ENCODE assay signal across 9 cellular contexts in genomic region chr11:848988-849824, GRCh38. TPM values are rescaled to one million over a fixed set of nuclear protein-coding genes. Genes with fewer than 3 reads are reported as not detected.
DNase-seq lines count a peak whose midpoint lies in the region; ATAC-seq, FAIRE-seq and TF ChIP-seq lines count a peak whose summit lies in the region.
"Had no signal": no experiment of that assay in that cellular context is flagged by ENCODE, and none has a peak within 500 bp of the region (broad histone marks: within the 10 kb centered on the region; RNA-seq: fewer than 3 reads in every experiment).

No MANE protein-coding gene starts in this region.

- peaks cover 6% of the 10 kb centered on the region for H3K4me1 Mint-ChIP-seq in neural crest cell

- H3K4me3 Mint-ChIP-seq in neural crest cell = peak overlapping the region; percentile 72

- no peak for ATAC-seq in foreskin keratinocyte
- no peak for ATAC-seq in HG03342 (IDR thresholded peaks at IDR 0.05; ENCODE audit: unreplicated experiment)

- H3K9me3 Mint-ChIP-seq in neural crest cell = no peaks in the 10 kb centered on the region

- in situ Hi-C loops in GM13977 (cut with MboI; ENCODE audit: low pct_unique_long_range_greater_than_20kb, low sequenced_read_pairs, unreplicated experiment) = no loop called here

- no peak for FAIRE-seq in H54 (lab: Jason Lieb, UNC)

- TF ChIP-seq POLR2A in H54 (IDR thresholded peaks at IDR 0.05; ENCODE audit: low read depth, low read length) = no peak

- H3K27ac Mint-ChIP-seq in neural crest cell (ENCODE audit: unreplicated experiment) = no peak overlapping the region

- no peaks in the 10 kb centered on the region for H3K27me3 ChIP-seq in foreskin keratinocyte

- peaks cover 24% of the 10 kb centered on the region for H3K27me3 Mint-ChIP-seq in neural crest cell (ENCODE audit: low read depth)

- H3K36me3 Mint-ChIP-seq in neural crest cell (ENCODE audit: low read depth) = no peaks in the 10 kb centered on the region

- no peak overlapping the region for H3K27ac ChIP-seq in foreskin keratinocyte

- DNase-seq in GM13977 (ENCODE audit: low spot score) = peak; percentile 91
- peak; percentile 80 for DNase-seq in NCI-H345 (lab: John Stamatoyannopoulos, UW)
- no peak for DNase-seq in choroid plexus epithelial cell (ENCODE audit: low read depth)
- peak; percentile 71 for DNase-seq in neural crest cell (ENCODE audit: low read depth, low spot score)
- DNase-seq in foreskin keratinocyte = no peak
- DNase-seq in H54 (ENCODE audit: insufficient read length, low spot score) = no peak
- no peak for DNase-seq in putamen (ENCODE audit: low spot score)

- H3K4me1 ChIP-seq in foreskin keratinocyte = peaks cover 12% of the 10 kb centered on the region

- TF ChIP-seq CTCF in GM13977 (IDR thresholded peaks at IDR 0.05; ENCODE audit: extremely low read depth, insufficient read depth, missing control alignments) (no peak), choroid plexus epithelial cell (conservative IDR thresholded peaks at IDR 0.05; ENCODE audit: low read depth, low read length) (no peak), neural crest cell (conservative IDR thresholded peaks at IDR 0.05) (no peak), foreskin keratinocyte (conservative IDR thresholded peaks at IDR 0.05) (no peak)

- H3K4me3 ChIP-seq in choroid plexus epithelial cell (ENCODE audit: low read depth, low read length) = peak overlapping the region; percentile 54
- H3K4me3 ChIP-seq: lung had no signal

RNA-seq across cellular contexts. Expression of gene TSPAN4, which starts 6.6 kb away (rescaled TPM):
- total RNA-seq in neural crest cell = 40.0 and 40.2 TPM in 2 replicates
- total RNA-seq in foreskin keratinocyte = 77.6 and 85.3 TPM in 2 replicates
- 119 and 135 TPM in 2 replicates for polyA plus RNA-seq in foreskin keratinocyte

RNA-seq across cellular contexts. Expression of gene POLR2L, which starts 6.9 kb away (rescaled TPM):
- total RNA-seq in neural crest cell (128 and 134 TPM in 2 replicates), foreskin keratinocyte (160 and 213 TPM in 2 replicates)
- polyA plus RNA-seq in foreskin keratinocyte = 460 and 473 TPM in 2 replicates

RNA-seq across cellular contexts. Expression of gene CD151, which starts 16.5 kb away (rescaled TPM):
- total RNA-seq in neural crest cell = 101 and 108 TPM in 2 replicates
- total RNA-seq in foreskin keratinocyte = 390 and 399 TPM in 2 replicates
- polyA plus RNA-seq in foreskin keratinocyte = 547 and 553 TPM in 2 replicates

RNA-seq across cellular contexts. Expression of gene CRACR2B, which starts 21.5 kb away (rescaled TPM):
- 1.6 and 2.7 TPM in 2 replicates for total RNA-seq in neural crest cell
- 0.71 and 1.4 TPM in 2 replicates for total RNA-seq in foreskin keratinocyte
- polyA plus RNA-seq in foreskin keratinocyte = 1.2 and 2.1 TPM in 2 replicates

RNA-seq across cellular contexts. Expression of gene PNPLA2, which starts 30.5 kb away (rescaled TPM):
- 27.0 and 34.5 TPM in 2 replicates for total RNA-seq in neural crest cell
- total RNA-seq in foreskin keratinocyte = 11.4 and 14.4 TPM in 2 replicates
- 22.2 and 22.9 TPM in 2 replicates for polyA plus RNA-seq in foreskin keratinocyte

Comparison
In these comparisons a context has a peak if more than half of its experiments do, and no peak if none do; other contexts are left out.
1. DNase-seq: peak in GM13977 (single experiment), NCI-H345 (single experiment) and neural crest cell (single experiment); none in choroid plexus epithelial cell (single experiment), foreskin keratinocyte (0 of 2), H54 (single experiment) and putamen (single experiment).